In genomic region chr5:154138701-154139100, GRCh38 we compare ENCODE assay signal across 18 cellular contexts. TPM values are rescaled to one million over a fixed set of nuclear protein-coding genes. Genes with fewer than 3 reads are reported as not detected.
A peak's percentile ranks its signal among the peaks of the same experiment; 100 is the strongest.
DNase-seq lines count a peak whose midpoint lies in the region; ATAC-seq and TF ChIP-seq lines count a peak whose summit lies in the region.
"Had no signal": no experiment of that assay in that cellular context is flagged by ENCODE, and none has a peak within 500 bp of the region (broad histone marks: within the 10 kb centered on the region; RNA-seq: fewer than 3 reads in every experiment).

No MANE protein-coding gene starts in this region.

- no peak overlapping the region for H3K4me3 Mint-ChIP-seq in effector memory CD8-positive, alpha-beta T cell
- H3K4me3 Mint-ChIP-seq: activated B cell treated with CpG ODN at 0.5 μM for 24 hours; T-helper 1 cell treated with Interleukin-12 subunit alpha and Interleukin-12 subunit beta and Interleukin-4 antibody, amounts not matched to agents 30 μg/mL and 1 μg/mL, for 36 hours had no signal

- no peak for TF ChIP-seq POLR2A in heart left ventricle (IDR thresholded peaks at IDR 0.05)

- ATAC-seq in heart left ventricle (peak; percentile 92 to 97 (median 94)), HG02610 (IDR thresholded peaks at IDR 0.05; ENCODE audit: unreplicated experiment) (no peak)
- ATAC-seq in effector memory CD8-positive, alpha-beta T cell (replicated peaks) = no peak
- ATAC-seq: stimulated activated naive CD8-positive, alpha-beta T cell treated with anti-CD3 and anti-CD28 coated beads, Interleukin-15, Interleukin-2, amounts not matched to agents 100 U/mL and 50 U/mL, for 24 hours had no signal

- H3K27ac Mint-ChIP-seq in effector memory CD8-positive, alpha-beta T cell = no peak overlapping the region
- H3K27ac Mint-ChIP-seq: activated B cell treated with CpG ODN at 0.5 μM for 24 hours; T-helper 1 cell treated with Interleukin-12 subunit alpha and Interleukin-12 subunit beta and Interleukin-4 antibody, amounts not matched to agents 30 μg/mL and 1 μg/mL, for 36 hours had no signal

- TF ChIP-seq CTCF in heart left ventricle (IDR thresholded peaks at IDR 0.05) = no peak

- H3K4me1 ChIP-seq in heart left ventricle = peaks cover 0 to 52% (median 22%) of the 10 kb centered on the region in 12 donors
- H3K4me1 ChIP-seq: spleen, uterus had no signal

- no peaks in the 10 kb centered on the region for H3K27me3 ChIP-seq in heart left ventricle
- H3K27me3 ChIP-seq: spleen, uterus had no signal

- H3K9me3 ChIP-seq in heart left ventricle = no peaks in the 10 kb centered on the region
- H3K9me3 ChIP-seq: spleen, uterus had no signal

- peak; percentile 48 for DNase-seq in ELF-1 (ENCODE audit: low read depth, low spot score)
- peak in 38 of 56 donors; percentile 7 to 74 (median 32) for DNase-seq in amygdala (lab: John Stamatoyannopoulos, UW)
- peak; percentile 70 to 84 (median 82) for DNase-seq in heart left ventricle
- DNase-seq in pons (ENCODE audit: low spot score) = peak; percentile 44
- no peak for DNase-seq in effector memory CD8-positive, alpha-beta T cell
- DNase-seq in MV-4-11 (lab: John Stamatoyannopoulos, UW) = no peak
- no peak for DNase-seq in GOT3 (lab: John Stamatoyannopoulos, UW)
- DNase-seq: activated B cell treated with CpG ODN at 0.5 μM for 24 hours; COR-L47; H7; mammary epithelial cell; NCI-H2081 treated with DMSO at 0.1 percent for 48 hours; NCI-H774; spleen; stimulated activated naive CD8-positive, alpha-beta T cell treated with anti-CD3 and anti-CD28 coated beads, Interleukin-15, Interleukin-2, amounts not matched to agents 100 U/mL and 50 U/mL, for 24 hours; uterus had no signal

- no peaks in the 10 kb centered on the region for H3K9me3 Mint-ChIP-seq in effector memory CD8-positive, alpha-beta T cell
- H3K9me3 Mint-ChIP-seq: activated B cell treated with CpG ODN at 0.5 μM for 24 hours; T-helper 1 cell treated with Interleukin-12 subunit alpha and Interleukin-12 subunit beta and Interleukin-4 antibody, amounts not matched to agents 30 μg/mL and 1 μg/mL, for 36 hours had no signal

- H3K36me3 Mint-ChIP-seq in effector memory CD8-positive, alpha-beta T cell (ENCODE audit: insufficient read depth) = peaks cover 3% of the 10 kb centered on the region

- H3K27ac ChIP-seq in heart left ventricle = peak overlapping the region in 11 of 12 donors; percentile 18 to 81 (median 58)
- H3K27ac ChIP-seq: spleen, uterus had no signal

- H3K4me1 Mint-ChIP-seq in effector memory CD8-positive, alpha-beta T cell (ENCODE audit: low read depth in 2 of 2) = no peaks in the 10 kb centered on the region
- H3K4me1 Mint-ChIP-seq: activated B cell treated with CpG ODN at 0.5 μM for 24 hours had no signal

- H3K4me3 ChIP-seq in heart left ventricle = no peak overlapping the region
- H3K4me3 ChIP-seq: spleen, uterus had no signal

- 24 to 37% (median 31%) methylated on average over 4 of the region's 4 CpGs for WGBS in heart left ventricle, 4 donors

- intact Hi-C loops in heart left ventricle (cut with DNase I) = no loop called here

- peaks cover 6 to 12% of the 10 kb centered on the region in 2 donors for H3K27me3 Mint-ChIP-seq in effector memory CD8-positive, alpha-beta T cell

- H3K36me3 ChIP-seq in heart left ventricle = no peaks in the 10 kb centered on the region
- H3K36me3 ChIP-seq: spleen, uterus had no signal

RNA-seq across cellular contexts. Expression of gene GALNT10, which starts 51.8 kb away (rescaled TPM):
- total RNA-seq in heart left ventricle = 10 to 100 TPM; 10.6 to 20.7 (median 14.6) TPM
- 10 to 100 TPM in 1 of 2 donors, 1 to 10 TPM in 1; 2.7 to 12.3 TPM for polyA plus RNA-seq in heart left ventricle

Comparison
In these comparisons a context has a peak if more than half of its experiments do, and no peak if none do; other contexts are left out.
1. DNase-seq: peak in ELF-1 (single experiment), amygdala (38 of 56), heart left ventricle (5 of 5) and pons (single experiment); none in effector memory CD8-positive, alpha-beta T cell (0 of 3), MV-4-11 (single experiment) and GOT3 (single experiment).
2. ATAC-seq: peak in heart left ventricle (4 of 4); none in HG02610 (single experiment) and effector memory CD8-positive, alpha-beta T cell (single experiment).